In genomic region chr9:125189361-125190289, GRCh38 we compare ENCODE assay signal across 1 cellular context.
TF ChIP-seq lines count a peak whose summit lies in the region.

Gene PPP6C (minus strand): TSS chr9:125189803. CDS start chr9:125189718, 85 bp downstream.

TF ChIP-seq in K562, 482 proteins besides CTCF, POLR2A, EP300 and RAD21 (continued from another document and continues in another):
- peak; percentile 93 for TF ChIP-seq ZBTB40 (IDR thresholded peaks at IDR 0.05)
- TF ChIP-seq ZBTB40 (CRISPR knock-in tag; IDR thresholded peaks at IDR 0.05): no peak
- no peak for TF ChIP-seq TAF15 (IDR thresholded peaks at IDR 0.05; ENCODE audit: low read depth, low read length)
- TF ChIP-seq DPF2 (IDR thresholded peaks at IDR 0.05): 0 out of 2 replicates have a peak, but pooled peaks have one; percentile 20
- TF ChIP-seq ZNF384 (IDR thresholded peaks at IDR 0.05; ENCODE audit: low read depth, low read length): 0 out of 2 replicates have a peak, but pooled peaks have one; percentile 21
- no peak for TF ChIP-seq ZNF318 (IDR thresholded peaks at IDR 0.05; ENCODE audit: borderline replicate concordance in 1 of 2, low read depth in 1 of 2)
- no peak for TF ChIP-seq RREB1 (CRISPR knock-in tag; IDR thresholded peaks at IDR 0.05)
- peak in 1 of 2 experiments; percentile 61; a peak in 1 of 4 replicates for TF ChIP-seq SRF (CRISPR knock-in tag; IDR thresholded peaks at IDR 0.05)
- no peak for TF ChIP-seq SMARCA4 (IDR thresholded peaks at IDR 0.05)
- no peak for TF ChIP-seq TAL1 (IDR thresholded peaks at IDR 0.05)
- peak; percentile 61 for TF ChIP-seq SOX6 (IDR thresholded peaks at IDR 0.05)
- peak; percentile 97 for TF ChIP-seq CREB1 (IDR thresholded peaks at IDR 0.05)
- peak; percentile 98 for TF ChIP-seq CREB1 (CRISPR knock-in tag; IDR thresholded peaks at IDR 0.05)
- TF ChIP-seq ZNF431 (CRISPR knock-in tag; IDR thresholded peaks at IDR 0.05): no peak
- TF ChIP-seq PRPF4 (IDR thresholded peaks at IDR 0.05; ENCODE audit: insufficient read depth, low read depth, low read length, poor library complexity, severe bottlenecking): no peak
- TF ChIP-seq ZNF140 (CRISPR knock-in tag; IDR thresholded peaks at IDR 0.05): no peak
